ENCODE assay signal across 8 cellular contexts in the genomic region with DNA sequence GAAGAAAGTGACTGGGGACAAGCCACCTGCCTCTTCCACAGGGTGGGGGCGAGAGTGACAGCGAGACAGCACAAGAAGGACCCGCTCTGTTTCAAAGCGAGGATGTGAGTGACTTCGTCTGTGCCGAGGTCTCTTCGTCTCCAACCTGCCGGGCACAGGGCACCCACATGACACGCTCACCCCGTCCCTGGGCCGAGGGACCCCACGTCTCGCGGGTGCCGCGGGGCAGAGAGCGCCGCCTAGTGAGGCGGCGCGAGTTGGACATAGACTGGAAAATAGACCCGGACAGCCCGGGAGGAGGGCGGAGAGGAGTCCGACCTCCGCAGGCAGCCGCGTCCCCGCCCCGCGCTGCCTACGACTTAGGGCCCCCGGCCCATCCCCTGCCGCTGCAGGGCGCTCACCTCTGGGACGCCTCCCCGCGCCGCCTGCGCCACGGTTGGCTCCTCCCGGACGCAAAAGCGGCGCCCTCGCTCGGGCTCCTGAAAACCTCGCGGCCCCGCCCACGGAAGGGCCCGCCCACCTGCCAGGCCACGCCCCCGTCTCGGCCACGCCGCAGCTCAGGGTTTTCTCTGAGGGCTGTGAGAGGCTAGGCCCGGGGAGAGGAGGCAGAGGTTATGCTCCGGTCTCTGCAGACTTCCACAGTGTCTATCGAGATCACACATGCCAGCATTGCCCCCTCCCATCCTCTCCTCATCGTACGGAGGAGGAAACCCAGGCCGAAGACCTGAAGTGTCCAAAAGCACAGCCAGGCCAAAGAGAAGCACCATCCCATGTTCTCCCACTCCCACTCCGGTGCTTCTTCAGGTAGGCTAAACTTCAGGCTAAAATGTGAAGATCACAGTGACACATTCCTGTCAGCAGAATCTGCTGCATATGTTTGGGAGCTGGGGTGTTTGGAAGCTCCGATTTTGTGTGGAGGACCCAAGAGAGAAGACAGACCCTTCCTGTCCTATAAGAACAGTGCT. TPM values are rescaled to one million over a fixed set of nuclear protein-coding genes. Genes with fewer than 3 reads are reported as not detected.
DNase-seq lines count a peak whose midpoint lies in the region; ATAC-seq, FAIRE-seq and TF ChIP-seq lines count a peak whose summit lies in the region.

Gene TLR5 (minus strand): TSS at position 454 of the 965 bp plus-strand sequence. CDS start 30,217 bp downstream, outside the sequence.

- TF ChIP-seq CTCF in GM13976 (IDR thresholded peaks at IDR 0.05; ENCODE audit: borderline replicate concordance, control extremely low read depth, extremely low read depth, insufficient read depth, missing control alignments), result peak; percentile 13
- peak; percentile 44 for TF ChIP-seq CTCF in astrocyte (IDR thresholded peaks at IDR 0.05; ENCODE audit: insufficient read depth, low read depth, low read length)
- TF ChIP-seq CTCF in gastrocnemius medialis (IDR thresholded peaks at IDR 0.05 in 4 of 5, conservative IDR thresholded peaks at IDR 0.05 in 1 of 5), result peak in 4 of 5 experiments; percentile 41 to 70 (median 56)

- in situ Hi-C loops in GM13976 (cut with MboI; ENCODE audit: low sequenced_read_pairs, unreplicated experiment), result no loop called here
- in situ Hi-C loops in gastrocnemius medialis (cut with MboI; ENCODE audit: low sequenced_read_pairs in 4 of 4), result no loop called here

- ATAC-seq in HG02840 (IDR thresholded peaks at IDR 0.05; ENCODE audit: low FRiP score, unreplicated experiment) (peak; percentile 70), gastrocnemius medialis (peak; percentile 89 to 90)

- H3K9me3 Mint-ChIP-seq in astrocyte (ENCODE audit: unreplicated experiment), result peaks cover 6% of the 10 kb centered on the region

- peaks cover 8% of the 10 kb centered on the region for H3K27me3 Mint-ChIP-seq in astrocyte (ENCODE audit: low read depth, unreplicated experiment)

- no peaks in the 10 kb centered on the region for H3K79me2 ChIP-seq in astrocyte (ENCODE audit: insufficient read depth, low read length)

- H4K20me1 ChIP-seq in astrocyte (ENCODE audit: insufficient read depth, low read length), result no peaks in the 10 kb centered on the region

- H3K4me3 Mint-ChIP-seq in astrocyte (ENCODE audit: unreplicated experiment), result peak within 1 kb of the TSS; percentile 73

- no peak for FAIRE-seq in astrocyte (lab: Jason Lieb, UNC)

- H3K27me3 ChIP-seq in astrocyte (ENCODE audit: insufficient read depth, low read length) (peaks cover 2% of the 10 kb centered on the region), iPS DF 6.9 (ENCODE audit: control insufficient read depth, insufficient read depth, low read length) (no peaks in the 10 kb centered on the region), gastrocnemius medialis (no peaks in the 10 kb centered on the region)

- H2AFZ ChIP-seq in astrocyte (ENCODE audit: low read depth, low read length), result peak within 1 kb of the TSS; percentile 85

- H3K9ac ChIP-seq in astrocyte (ENCODE audit: low read length), result peak within 1 kb of the TSS; percentile 61

- peak; percentile 17 to 57 for TF ChIP-seq POLR2A in gastrocnemius medialis (IDR thresholded peaks at IDR 0.05)

- no peaks in the 10 kb centered on the region for H3K9me3 ChIP-seq in astrocyte (ENCODE audit: insufficient read depth, low read depth, low read length)
- no peaks in the 10 kb centered on the region for H3K9me3 ChIP-seq in iPS DF 6.9 (ENCODE audit: control insufficient read depth, insufficient read depth, low read length)
- no peaks in the 10 kb centered on the region for H3K9me3 ChIP-seq in gastrocnemius medialis

- DNase-seq in GM13976 (ENCODE audit: low spot score), result peak; percentile 88
- peak; percentile 93 for DNase-seq in NCI-H1436 (lab: John Stamatoyannopoulos, UW)
- DNase-seq in T-helper 9 cell, result peak; percentile 83
- peak; percentile 41 for DNase-seq in astrocyte (ENCODE audit: low read depth)
- DNase-seq in iPS DF 6.9 (ENCODE audit: low read depth, low spot score), result peak; percentile 55
- DNase-seq in gastrocnemius medialis, result peak; percentile 64 to 77
- no peak for DNase-seq in HCEC 1CT

- H3K36me3 Mint-ChIP-seq in astrocyte (ENCODE audit: low read depth, unreplicated experiment), result no peaks in the 10 kb centered on the region

- H3K27ac Mint-ChIP-seq in astrocyte (ENCODE audit: unreplicated experiment), result no peak within 1 kb of the TSS

- peak within 1 kb of the TSS; percentile 56 for H3K4me3 ChIP-seq in astrocyte (ENCODE audit: insufficient read depth, low read depth, low read length)
- H3K4me3 ChIP-seq in iPS DF 6.9 (ENCODE audit: low read length), result peak within 1 kb of the TSS; percentile 48; the same call in 1 of the 2 replicates
- H3K4me3 ChIP-seq in gastrocnemius medialis, result peak within 1 kb of the TSS; percentile 64 to 87 (median 70)

- H3K4me1 ChIP-seq in astrocyte (ENCODE audit: insufficient read depth, low read length) (no peaks in the 10 kb centered on the region), iPS DF 6.9 (ENCODE audit: control insufficient read depth, insufficient read depth, low read length) (no peaks in the 10 kb centered on the region; the same call in 1 of the 2 replicates), gastrocnemius medialis (peaks cover 6 to 7% of the 10 kb centered on the region in 2 donors)

- H3K4me2 ChIP-seq in astrocyte (ENCODE audit: low read length), result peak within 1 kb of the TSS; percentile 85

- H3K4me1 Mint-ChIP-seq in astrocyte (ENCODE audit: low read depth, unreplicated experiment), result peaks cover 16% of the 10 kb centered on the region

- H3K27ac ChIP-seq in astrocyte (ENCODE audit: low read depth, low read length), result no peak within 1 kb of the TSS
- H3K27ac ChIP-seq in iPS DF 6.9 (ENCODE audit: low read length), result no peak within 1 kb of the TSS
- peak within 1 kb of the TSS; percentile 35 to 62 (median 58) for H3K27ac ChIP-seq in gastrocnemius medialis

- intact Hi-C loops in gastrocnemius medialis (cut with DNase I; ENCODE audit: low total_unique reads), result no loop called here

- no peaks in the 10 kb centered on the region for H3K36me3 ChIP-seq in astrocyte (ENCODE audit: insufficient read depth, low read length)
- H3K36me3 ChIP-seq in iPS DF 6.9 (ENCODE audit: control insufficient read depth, insufficient read depth, low read length), result no peaks in the 10 kb centered on the region
- no peaks in the 10 kb centered on the region for H3K36me3 ChIP-seq in gastrocnemius medialis

- WGBS in iPS DF 6.9 (ENCODE audit: insufficient coverage, insufficient read length), result no CpG with 5 or more reads among the region's 65 CpGs

RNA-seq across cellular contexts. Expression of gene TLR5, which starts in this region (rescaled TPM):
- 1.1 and 1.2 TPM in 2 replicates for total RNA-seq in astrocyte
- 1 to 10 TPM in 2 of 4 donors, under 1 TPM in 2; 0.49 to 2.1 (median 1.3) TPM for total RNA-seq in gastrocnemius medialis

Comparison
In these comparisons a context has a peak if more than half of its experiments do, and no peak if none do; other contexts are left out.
1. H3K27ac ChIP-seq: peak in gastrocnemius medialis (4 of 4); none in astrocyte (single experiment) and iPS DF 6.9 (single experiment).
2. Peak in every context shown above with its lines, with median percentiles within 50 percentile points of each other: CTCF ChIP-seq and H3K4me3 ChIP-seq.